18 cellular contexts compared by ENCODE assay signal in the genomic region with DNA sequence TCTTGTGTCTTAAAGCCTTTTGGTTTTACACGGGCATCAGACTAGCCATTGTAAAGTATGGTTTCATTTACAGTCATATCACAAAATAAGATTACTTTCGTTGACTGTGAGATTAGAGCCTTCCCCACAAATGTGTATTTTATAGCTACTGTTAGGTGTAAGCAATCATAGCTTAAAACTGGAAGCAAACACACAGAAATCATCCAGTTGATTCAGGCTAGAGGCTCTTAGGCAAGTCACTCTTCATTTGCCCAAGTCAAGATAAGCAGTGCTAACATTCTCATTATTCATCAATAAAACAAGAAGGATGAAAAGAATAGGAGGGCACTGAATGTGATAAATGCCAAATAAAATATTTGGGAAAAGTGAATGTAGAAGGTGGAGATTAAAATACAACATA.
DNase-seq lines count a peak whose midpoint lies in the region; ATAC-seq and TF ChIP-seq lines count a peak whose summit lies in the region.
"Had no signal": no experiment of that assay in that cellular context is flagged by ENCODE, and none has a peak within 500 bp of the region (broad histone marks: within the 10 kb centered on the region; RNA-seq: fewer than 3 reads in every experiment).

No MANE protein-coding gene starts in this region.

- DNase-seq in NCI-H69 (lab: John Stamatoyannopoulos, UW) (peak; percentile 39), lower lobe of right lung (no peak), SW480 (ENCODE audit: low spot score) (no peak)
- DNase-seq: CD4-positive, alpha-beta T cell; CD8-positive, alpha-beta memory T cell; DMS 273 treated with DMSO at 0.1 percent for 48 hours; DMS79; EL; GDM1; GOT3 had no signal

- intact Hi-C loops in lower lobe of right lung (cut with DNase I) = no loop called here

- TF ChIP-seq CTCF in lower lobe of right lung (IDR thresholded peaks at IDR 0.05) = no peak

- H3K36me3 ChIP-seq in lower lobe of right lung = no peaks in the 10 kb centered on the region
- H3K36me3 ChIP-seq: BLaER1, HAP-1 had no signal

- H3K4me1 ChIP-seq in lower lobe of right lung = no peaks in the 10 kb centered on the region
- H3K4me1 ChIP-seq: BLaER1, HAP-1 had no signal

- no peak overlapping the region for H3K27ac ChIP-seq in lower lobe of right lung
- H3K27ac ChIP-seq: 22Rv1, BLaER1, C4-2B had no signal

- H3K27me3 ChIP-seq in lower lobe of right lung (ENCODE audit: low read depth) = no peaks in the 10 kb centered on the region
- H3K27me3 ChIP-seq: BLaER1 had no signal

- H3K4me3 ChIP-seq in lower lobe of right lung = no peak overlapping the region
- H3K4me3 ChIP-seq: BLaER1, GM12878, HAP-1 had no signal

- ATAC-seq in GM18511 (IDR thresholded peaks at IDR 0.05; ENCODE audit: unreplicated experiment) (peak; percentile 55), HG02852 (IDR thresholded peaks at IDR 0.05; ENCODE audit: unreplicated experiment) (peak; percentile 44), GM21526 (IDR thresholded peaks at IDR 0.05; ENCODE audit: low FRiP score, unreplicated experiment) (no peak), lower lobe of right lung (no peak)
- ATAC-seq: GM12878 had no signal

- no peaks in the 10 kb centered on the region for H3K9me3 ChIP-seq in lower lobe of right lung
- H3K9me3 ChIP-seq: BLaER1, HAP-1 had no signal

Comparison
In these comparisons a context has a peak if more than half of its experiments do, and no peak if none do; other contexts are left out.
1. ATAC-seq: peak in GM18511 (single experiment) and HG02852 (single experiment); none in GM21526 (single experiment) and lower lobe of right lung (0 of 2).